In the genomic region with DNA sequence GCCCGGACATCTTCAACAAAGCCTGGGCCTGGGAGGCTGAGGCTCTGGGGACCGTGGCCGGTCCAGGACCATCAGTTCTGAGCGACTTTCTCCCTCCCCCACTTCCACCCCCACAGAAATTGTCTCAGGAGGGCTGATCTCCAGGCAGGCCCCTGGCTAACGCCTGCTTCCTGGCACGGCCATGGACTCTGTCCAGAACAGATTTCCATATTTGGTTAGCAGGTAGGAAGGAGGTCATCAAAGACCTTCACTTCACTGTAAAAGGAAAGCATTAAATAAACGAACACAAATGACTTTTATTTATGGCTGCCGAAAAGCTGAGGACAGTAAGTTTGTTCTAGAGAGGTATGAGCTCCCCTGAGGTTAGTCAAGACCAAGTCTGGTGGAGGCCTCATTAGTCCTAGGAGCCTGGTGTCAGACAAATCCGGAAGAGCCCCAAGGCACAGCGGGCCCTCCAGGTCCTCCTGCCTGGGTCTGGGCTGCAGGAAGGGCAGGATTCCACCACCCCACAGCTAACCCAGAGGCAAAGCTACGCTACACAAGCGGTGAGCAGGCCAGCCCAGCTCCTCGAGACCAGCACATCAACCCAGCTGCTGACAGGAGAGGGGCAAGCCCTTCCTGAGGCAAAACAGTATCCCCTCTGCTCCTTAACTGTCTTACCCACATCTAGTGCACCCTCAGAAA, we compare ENCODE assay signal across 15 cellular contexts. TPM values are rescaled to one million over a fixed set of nuclear protein-coding genes. Genes with fewer than 3 reads are reported as not detected.
DNase-seq lines count a peak whose midpoint lies in the region; ATAC-seq and TF ChIP-seq lines count a peak whose summit lies in the region.
"Had no signal": no experiment of that assay in that cellular context is flagged by ENCODE, and none has a peak within 500 bp of the region (broad histone marks: within the 10 kb centered on the region; RNA-seq: fewer than 3 reads in every experiment).

No MANE protein-coding gene starts in this region.

- H3K27me3 Mint-ChIP-seq in activated CD4-positive, alpha-beta memory T cell treated with anti-CD3 and anti-CD28 coated beads, Interleukin-2, amount 10 ng/mL, durations not matched to agents 7 days and 5 days, result peaks cover 24% of the 10 kb centered on the region

- no peaks in the 10 kb centered on the region for H3K36me3 Mint-ChIP-seq in activated CD4-positive, alpha-beta memory T cell treated with anti-CD3 and anti-CD28 coated beads, Interleukin-2, amount 10 ng/mL, durations not matched to agents 7 days and 5 days (ENCODE audit: low read depth)
- H3K36me3 Mint-ChIP-seq: activated naive CD4-positive, alpha-beta T cell treated with anti-CD3 and anti-CD28 coated beads, Interleukin-2, amount 10 ng/mL, durations not matched to agents 7 days and 5 days had no signal

- CTCF ChIA-PET in activated CD4-positive, alpha-beta memory T cell treated with anti-CD3 and anti-CD28 coated beads, Interleukin-2, amount 10 ng/mL, durations not matched to agents 7 days and 5 days (lab: Charles Lee), result interaction anchor here (1.4 kb wide), 1 partner anchor 215 kb away, joined by 6 read pairs; no protein-coding TSS in a partner anchor

- no peak overlapping the region for H3K27ac Mint-ChIP-seq in activated CD4-positive, alpha-beta memory T cell treated with anti-CD3 and anti-CD28 coated beads, Interleukin-2, amount 10 ng/mL, durations not matched to agents 7 days and 5 days
- H3K27ac Mint-ChIP-seq: activated naive CD4-positive, alpha-beta T cell treated with anti-CD3 and anti-CD28 coated beads, Interleukin-2, amount 10 ng/mL, durations not matched to agents 7 days and 5 days; activated T-cell treated with anti-CD3 and anti-CD28 coated beads, Interleukin-2, amount 50 U/mL, for 24 hours; B cell had no signal

- H3K4me1 ChIP-seq in hepatocyte (ENCODE audit: insufficient read depth) (peaks cover 18% of the 10 kb centered on the region), prostate gland (replicated peaks) (peaks cover 9% of the 10 kb centered on the region)

- no peaks in the 10 kb centered on the region for H3K9me3 ChIP-seq in hepatocyte (ENCODE audit: low read depth)
- H3K9me3 ChIP-seq in prostate gland, result no peaks in the 10 kb centered on the region

- no peak overlapping the region for H3K27ac ChIP-seq in hepatocyte
- peak overlapping the region; percentile 43 to 64 for H3K27ac ChIP-seq in prostate gland
- H3K27ac ChIP-seq: brain microvascular endothelial cell, KMS-11 had no signal

- H3K27me3 ChIP-seq in hepatocyte (peaks cover 32% of the 10 kb centered on the region), prostate gland (replicated peaks; ENCODE audit: insufficient read depth) (no peaks in the 10 kb centered on the region)

- H4K20me1 ChIP-seq in hepatocyte (ENCODE audit: insufficient read depth, poor library complexity, severe bottlenecking), result no peaks in the 10 kb centered on the region

- WGBS in hepatocyte (ENCODE audit: low lambda C conversion rate, missing lambda C conversion rate), result 65% methylated on average over 13 of the region's 13 CpGs
- 41% methylated on average over 13 of the region's 13 CpGs for WGBS in prostate gland

- no peak overlapping the region for H2AFZ ChIP-seq in hepatocyte

- H3K36me3 ChIP-seq in hepatocyte (replicated peaks; ENCODE audit: insufficient read depth, low read depth) (no peaks in the 10 kb centered on the region), prostate gland (no peaks in the 10 kb centered on the region)
- H3K36me3 ChIP-seq: brain microvascular endothelial cell had no signal

- intact Hi-C loops in prostate gland (cut with DNase I), result no loop called here

- H3K4me1 Mint-ChIP-seq in activated CD4-positive, alpha-beta memory T cell treated with anti-CD3 and anti-CD28 coated beads, Interleukin-2, amount 10 ng/mL, durations not matched to agents 7 days and 5 days, result peaks cover 1% of the 10 kb centered on the region
- H3K4me1 Mint-ChIP-seq: activated naive CD4-positive, alpha-beta T cell treated with anti-CD3 and anti-CD28 coated beads, Interleukin-2, amount 10 ng/mL, durations not matched to agents 7 days and 5 days had no signal

- no peaks in the 10 kb centered on the region for H3K79me2 ChIP-seq in hepatocyte

- H3K9me2 ChIP-seq in hepatocyte (replicated peaks; ENCODE audit: insufficient read depth), result no peaks in the 10 kb centered on the region

- TF ChIP-seq CTCF in hepatocyte (IDR thresholded peaks at IDR 0.05; ENCODE audit: poor library complexity) (no peak), prostate gland (IDR thresholded peaks at IDR 0.05) (no peak)

- no peak overlapping the region for H3K4me3 Mint-ChIP-seq in activated CD4-positive, alpha-beta memory T cell treated with anti-CD3 and anti-CD28 coated beads, Interleukin-2, amount 10 ng/mL, durations not matched to agents 7 days and 5 days
- H3K4me3 Mint-ChIP-seq: activated naive CD4-positive, alpha-beta T cell treated with anti-CD3 and anti-CD28 coated beads, Interleukin-2, amount 10 ng/mL, durations not matched to agents 7 days and 5 days; activated T-cell treated with anti-CD3 and anti-CD28 coated beads, Interleukin-2, amount 50 U/mL, for 24 hours had no signal

- H3K4me3 ChIP-seq in hepatocyte, result no peak overlapping the region
- H3K4me3 ChIP-seq in prostate gland, result no peak overlapping the region
- H3K4me3 ChIP-seq: GM12878 had no signal

- peak overlapping the region; percentile 74 for H3K4me2 ChIP-seq in hepatocyte
- H3K4me2 ChIP-seq: KMS-11 had no signal

- DNase-seq in ELF-1 (ENCODE audit: low read depth, low spot score), result peak; percentile 75
- DNase-seq in NCI-H2196 treated with DMSO at 0.1 percent for 48 hours (lab: John Stamatoyannopoulos, UW; ENCODE audit: unreplicated experiment), result peak; percentile 26
- no peak for DNase-seq in hepatocyte (ENCODE audit: low spot score)
- DNase-seq in prostate gland (ENCODE audit: low spot score), result no peak
- no peak for DNase-seq in NCI-H510A (lab: John Stamatoyannopoulos, UW)
- no peak for DNase-seq in activated CD4-positive, alpha-beta memory T cell treated with anti-CD3 and anti-CD28 coated beads, Interleukin-2, amount 10 ng/mL, durations not matched to agents 7 days and 5 days

- no peaks in the 10 kb centered on the region for H3K9me3 Mint-ChIP-seq in activated CD4-positive, alpha-beta memory T cell treated with anti-CD3 and anti-CD28 coated beads, Interleukin-2, amount 10 ng/mL, durations not matched to agents 7 days and 5 days
- H3K9me3 Mint-ChIP-seq: activated naive CD4-positive, alpha-beta T cell treated with anti-CD3 and anti-CD28 coated beads, Interleukin-2, amount 10 ng/mL, durations not matched to agents 7 days and 5 days; activated T-cell treated with anti-CD3 and anti-CD28 coated beads, Interleukin-2, amount 50 U/mL, for 24 hours; neural crest cell had no signal

- POLR2A ChIA-PET in activated CD4-positive, alpha-beta memory T cell treated with anti-CD3 and anti-CD28 coated beads, Interleukin-2, amount 10 ng/mL, durations not matched to agents 7 days and 5 days (lab: Charles Lee), result no interaction called here

- ATAC-seq in HG03095 (IDR thresholded peaks at IDR 0.05; ENCODE audit: unreplicated experiment) (no peak), HG03469 (IDR thresholded peaks at IDR 0.05; ENCODE audit: unreplicated experiment) (no peak)

- TF ChIP-seq POLR2A in prostate gland (IDR thresholded peaks at IDR 0.05), result no peak

RNA-seq across cellular contexts. Expression of a gene that starts 4.6 kb away (rescaled TPM):
- total RNA-seq in hepatocyte (9.9 TPM in 2 replicates), prostate gland (10 to 100 TPM; 40.1 to 76.6 TPM)
- polyA plus RNA-seq in hepatocyte, result 17.7 and 20.2 TPM in 2 replicates
- under 1 TPM; 0.60 to 0.78 TPM for total RNA-seq in activated CD4-positive, alpha-beta memory T cell treated with anti-CD3 and anti-CD28 coated beads, Interleukin-2, amount 10 ng/mL, durations not matched to agents 7 days and 5 days

RNA-seq across cellular contexts. Expression of a gene that starts 48.8 kb away (rescaled TPM):
- total RNA-seq in hepatocyte (8.4 and 9.9 TPM in 2 replicates), prostate gland (10 to 100 TPM; 16.9 to 37.1 TPM)
- polyA plus RNA-seq in hepatocyte, result 46.6 and 47.3 TPM in 2 replicates
- 10 to 100 TPM; 17.2 to 20.8 TPM for total RNA-seq in activated CD4-positive, alpha-beta memory T cell treated with anti-CD3 and anti-CD28 coated beads, Interleukin-2, amount 10 ng/mL, durations not matched to agents 7 days and 5 days

Comparison
In these comparisons a context has a peak if more than half of its experiments do, and no peak if none do; other contexts are left out.
1. DNase-seq: peak in ELF-1 (single experiment) and NCI-H2196 treated with DMSO at 0.1 percent for 48 hours (single experiment); none in hepatocyte (single experiment), prostate gland (single experiment), NCI-H510A (single experiment) and activated CD4-positive, alpha-beta memory T cell treated with anti-CD3 and anti-CD28 coated beads, Interleukin-2, amount 10 ng/mL, durations not matched to agents 7 days and 5 days (single experiment).